In genomic region chr7:66114743-66115727, GRCh38 we compare ENCODE assay signal across 8 cellular contexts. TPM values are rescaled to one million over a fixed set of nuclear protein-coding genes. Genes with fewer than 3 reads are reported as not detected.
DNase-seq lines count a peak whose midpoint lies in the region; ATAC-seq lines count a peak whose summit lies in the region.

TSS of gene CRCP (plus strand) at chr7:66114847. CDS start at chr7:66114963, 116 bp downstream.

- peaks cover 11% of the 10 kb centered on the region for H3K36me3 Mint-ChIP-seq in natural killer cell treated with Interleukin-12 subunit alpha and Interleukin-12 subunit beta and Interleukin-15 and Interleukin-18, amount 100 ng/mL, for 72 hours

- H3K27me3 Mint-ChIP-seq in natural killer cell treated with Interleukin-12 subunit alpha and Interleukin-12 subunit beta and Interleukin-15 and Interleukin-18, amount 100 ng/mL, for 72 hours = no peaks in the 10 kb centered on the region

- DNase-seq in EH (ENCODE audit: low read depth) = peak; percentile 87
- DNase-seq in Jurkat, Clone E6-1 (ENCODE audit: low read depth, low spot score) = peak; percentile 65
- peak; percentile 84 for DNase-seq in RKO (ENCODE audit: low spot score)
- peak; percentile 69 to 76 for DNase-seq in activated T-helper 1 cell treated with anti-CD3 and anti-CD28 coated beads, Interleukin-2, amount 50 U/mL, for 16 hours (ENCODE audit: low read depth in 1 of 2, low spot score in 1 of 2)
- peak; percentile 76 for DNase-seq in fibroblast of peridontal ligament (ENCODE audit: extremely low read depth)
- peak; percentile 89 for DNase-seq in natural killer cell treated with Interleukin-12 subunit alpha and Interleukin-12 subunit beta and Interleukin-15 and Interleukin-18, amount 100 ng/mL, for 72 hours (ENCODE audit: low spot score)
- peak; percentile 88 for DNase-seq in stimulated activated naive CD8-positive, alpha-beta T cell treated with anti-CD3 and anti-CD28 coated beads, Interleukin-15, Interleukin-2, amounts not matched to agents 100 U/mL and 50 U/mL, for 24 hours

- peak within 1 kb of the TSS; percentile 91 for H3K4me3 ChIP-seq in Jurkat, Clone E6-1 (ENCODE audit: low read length)

- peaks cover 34 to 39% of the 10 kb centered on the region in 2 donors for H3K4me1 Mint-ChIP-seq in natural killer cell treated with Interleukin-12 subunit alpha and Interleukin-12 subunit beta and Interleukin-15 and Interleukin-18, amount 100 ng/mL, for 72 hours (ENCODE audit: low read depth in 2 of 2)

- peak; percentile 90 for ATAC-seq in GM21717 (IDR thresholded peaks at IDR 0.05; ENCODE audit: unreplicated experiment)
- peak; percentile 93 to 94 for ATAC-seq in natural killer cell treated with Interleukin-12 subunit alpha and Interleukin-12 subunit beta and Interleukin-15 and Interleukin-18, amount 100 ng/mL, for 72 hours
- ATAC-seq in stimulated activated naive CD8-positive, alpha-beta T cell treated with anti-CD3 and anti-CD28 coated beads, Interleukin-15, Interleukin-2, amounts not matched to agents 100 U/mL and 50 U/mL, for 24 hours = peak; percentile 89

- no peaks in the 10 kb centered on the region for H3K9me3 Mint-ChIP-seq in natural killer cell treated with Interleukin-12 subunit alpha and Interleukin-12 subunit beta and Interleukin-15 and Interleukin-18, amount 100 ng/mL, for 72 hours

- peak within 1 kb of the TSS; percentile 96 to 99 for H3K27ac Mint-ChIP-seq in natural killer cell treated with Interleukin-12 subunit alpha and Interleukin-12 subunit beta and Interleukin-15 and Interleukin-18, amount 100 ng/mL, for 72 hours

- H3K4me3 Mint-ChIP-seq in natural killer cell treated with Interleukin-12 subunit alpha and Interleukin-12 subunit beta and Interleukin-15 and Interleukin-18, amount 100 ng/mL, for 72 hours = peak within 1 kb of the TSS; percentile 98

RNA-seq across cellular contexts. Expression of gene CRCP, which starts in this region (rescaled TPM):
- 22.5 TPM for polyA plus RNA-seq in Jurkat, Clone E6-1 (2012; ENCODE audit: insufficient read depth, insufficient read length)
- total RNA-seq in natural killer cell treated with Interleukin-12 subunit alpha and Interleukin-12 subunit beta and Interleukin-15 and Interleukin-18, amount 100 ng/mL, for 72 hours = 10 to 100 TPM; 45.8 to 54.7 TPM

Comparison
In these comparisons a context has a peak if more than half of its experiments do, and no peak if none do; other contexts are left out.
1. Peak in every context shown above with its lines: DNase-seq, ATAC-seq and H3K4me3 ChIP-seq.